In genomic region chr1:39475551-39475950, GRCh38 we compare ENCODE assay signal across 4 cellular contexts. TPM values are rescaled to one million over a fixed set of nuclear protein-coding genes. Genes with fewer than 3 reads are reported as not detected.
"Had no signal": no experiment of that assay in that cellular context is flagged by ENCODE, and none has a peak within 500 bp of the region (broad histone marks: within the 10 kb centered on the region; RNA-seq: fewer than 3 reads in every experiment).

No MANE protein-coding gene starts in this region.

RNA-seq across cellular contexts. Expression of gene BMP8A, which starts 15.9 kb away (rescaled TPM):
- total RNA-seq: epithelial cell of proximal tubule, lower lobe of right lung, stomach had no signal
- polyA plus RNA-seq: keratinocyte, stomach had no signal
